In genomic region chr5:179905144-179905526, GRCh38 we compare ENCODE assay signal across 27 cellular contexts. TPM values are rescaled to one million over a fixed set of nuclear protein-coding genes. Genes with fewer than 3 reads are reported as not detected.
DNase-seq lines count a peak whose midpoint lies in the region; TF ChIP-seq lines count a peak whose summit lies in the region.
"Had no signal": no experiment of that assay in that cellular context is flagged by ENCODE, and none has a peak within 500 bp of the region (broad histone marks: within the 10 kb centered on the region; RNA-seq: fewer than 3 reads in every experiment).

No MANE protein-coding gene starts in this region.

- TF ChIP-seq CTCF in VCaP (conservative IDR thresholded peaks at IDR 0.05) (no peak), neural progenitor cell (IDR thresholded peaks at IDR 0.05) (no peak), osteocyte (IDR thresholded peaks at IDR 0.05) (no peak)

- peaks cover 13% of the 10 kb centered on the region for H3F3A ChIP-seq in neural progenitor cell (ENCODE audit: low read depth)

- in situ Hi-C loops in KBM-7 (cut with MboI; ENCODE audit: low pct_unique_long_range_greater_than_20kb, low sequenced_read_pairs): no loop called here

- no peak overlapping the region for H2AFZ ChIP-seq in neural progenitor cell (replicated peaks)

- H3K36me3 ChIP-seq in neural progenitor cell: no peaks in the 10 kb centered on the region

- no peaks in the 10 kb centered on the region for H3K9me3 Mint-ChIP-seq in activated T-cell treated with anti-CD3 and anti-CD28 coated beads, Interleukin-2, amount 50 U/mL, for 24 hours
- H3K9me3 Mint-ChIP-seq in neural progenitor cell (no peaks in the 10 kb centered on the region), osteocyte (ENCODE audit: unreplicated experiment) (no peaks in the 10 kb centered on the region)
- H3K9me3 Mint-ChIP-seq: activated CD4-positive, alpha-beta T cell treated with anti-CD3 and anti-CD28 coated beads, Interleukin-2, amount 10 ng/mL, durations not matched to agents 7 days and 5 days; memory B cell; stimulated activated naive CD8-positive, alpha-beta T cell treated with anti-CD3 and anti-CD28 coated beads, Interleukin-15, Interleukin-2, amounts not matched to agents 100 ng/mL and 50 ng/mL, for 24 hours; T-helper 1 cell treated with Interleukin-12 subunit alpha and Interleukin-12 subunit beta and Interleukin-4 antibody, amounts not matched to agents 30 μg/mL and 1 μg/mL, for 36 hours; WTC11 had no signal

- no peak for DNase-seq in activated T-cell treated with anti-CD3 and anti-CD28 coated beads, Interleukin-2, amount 50 U/mL, for 24 hours
- no peak for DNase-seq in activated T-cell treated with anti-CD3 and anti-CD28 coated beads, Interleukin-2, amount 50 U/mL, for 1 hour
- peak; percentile 12 for DNase-seq in KBM-7
- no peak for DNase-seq in neural progenitor cell (ENCODE audit: low spot score)
- DNase-seq in osteocyte (ENCODE audit: extremely low spot score, unreplicated experiment): no peak
- DNase-seq in NCI-H226: no peak
- DNase-seq in putamen (ENCODE audit: low spot score): no peak
- DNase-seq: activated CD4-positive, alpha-beta T cell treated with anti-CD3 and anti-CD28 coated beads, Interleukin-2, amount 10 ng/mL, durations not matched to agents 7 days and 5 days; activated naive CD4-positive, alpha-beta T cell treated with Interleukin-2 at 50 U/mL for 16 hours; amygdala; Caco-2; DMS79 treated with DMSO at 0.1 percent for 48 hours; effector CD4-positive, alpha-beta T cell; foreskin fibroblast; H7; NCI-H1436; NCI-H82; psoas muscle had no signal

- H4K20me1 ChIP-seq in neural progenitor cell (ENCODE audit: low read depth): peaks cover 5% of the 10 kb centered on the region

- no peaks in the 10 kb centered on the region for H3K27me3 Mint-ChIP-seq in activated T-cell treated with anti-CD3 and anti-CD28 coated beads, Interleukin-2, amount 50 U/mL, for 24 hours
- peaks cover 3% of the 10 kb centered on the region for H3K27me3 Mint-ChIP-seq in neural progenitor cell (ENCODE audit: insufficient read depth, low read depth)
- no peaks in the 10 kb centered on the region for H3K27me3 Mint-ChIP-seq in osteocyte (ENCODE audit: unreplicated experiment)
- H3K27me3 Mint-ChIP-seq: activated CD4-positive, alpha-beta T cell treated with anti-CD3 and anti-CD28 coated beads, Interleukin-2, amount 10 ng/mL, durations not matched to agents 7 days and 5 days; B cell; memory B cell; stimulated activated naive CD8-positive, alpha-beta T cell treated with anti-CD3 and anti-CD28 coated beads, Interleukin-15, Interleukin-2, amounts not matched to agents 100 ng/mL and 50 ng/mL, for 24 hours had no signal

- no peak overlapping the region for H3K4me3 ChIP-seq in neural progenitor cell
- H3K4me3 ChIP-seq: breast epithelium, psoas muscle, SK-N-MC, vagina had no signal

- no peaks in the 10 kb centered on the region for H3K9me3 ChIP-seq in neural progenitor cell (ENCODE audit: low read depth)
- H3K9me3 ChIP-seq: breast epithelium, Caco-2, psoas muscle, vagina had no signal

- H3K36me3 Mint-ChIP-seq in activated T-cell treated with anti-CD3 and anti-CD28 coated beads, Interleukin-2, amount 50 U/mL, for 24 hours (ENCODE audit: low read depth): peaks cover 65% of the 10 kb centered on the region
- H3K36me3 Mint-ChIP-seq in neural progenitor cell (peaks cover 18% of the 10 kb centered on the region), osteocyte (ENCODE audit: unreplicated experiment) (peaks cover 17% of the 10 kb centered on the region)

- H3K4me2 ChIP-seq in neural progenitor cell: no peak overlapping the region

- H3K79me2 ChIP-seq in neural progenitor cell (ENCODE audit: low read depth): peaks cover 5% of the 10 kb centered on the region

- H3K27ac ChIP-seq in VCaP: peak overlapping the region; percentile 5; the same call in 1 of the 2 replicates
- H3K27ac ChIP-seq in neural progenitor cell: no peak overlapping the region
- H3K27ac ChIP-seq: breast epithelium, psoas muscle, SK-N-MC, vagina had no signal

- H3K27me3 ChIP-seq in neural progenitor cell: peaks cover 5% of the 10 kb centered on the region
- H3K27me3 ChIP-seq: breast epithelium, vagina had no signal

- H3K4me3 Mint-ChIP-seq in activated T-cell treated with anti-CD3 and anti-CD28 coated beads, Interleukin-2, amount 50 U/mL, for 24 hours: no peak overlapping the region
- H3K4me3 Mint-ChIP-seq in neural progenitor cell (peak overlapping the region; percentile 27), osteocyte (ENCODE audit: unreplicated experiment) (no peak overlapping the region)
- H3K4me3 Mint-ChIP-seq: B cell had no signal

- H3K27ac Mint-ChIP-seq in activated T-cell treated with anti-CD3 and anti-CD28 coated beads, Interleukin-2, amount 50 U/mL, for 24 hours: peak overlapping the region; percentile 50
- H3K27ac Mint-ChIP-seq in neural progenitor cell: no peak overlapping the region
- H3K27ac Mint-ChIP-seq in osteocyte (ENCODE audit: unreplicated experiment): no peak overlapping the region
- H3K27ac Mint-ChIP-seq: activated CD4-positive, alpha-beta T cell treated with anti-CD3 and anti-CD28 coated beads, Interleukin-2, amount 10 ng/mL, durations not matched to agents 7 days and 5 days; B cell; memory B cell; stimulated activated naive CD8-positive, alpha-beta T cell treated with anti-CD3 and anti-CD28 coated beads, Interleukin-15, Interleukin-2, amounts not matched to agents 100 ng/mL and 50 ng/mL, for 24 hours; T-helper 1 cell treated with Interleukin-12 subunit alpha and Interleukin-12 subunit beta and Interleukin-4 antibody, amounts not matched to agents 30 μg/mL and 1 μg/mL, for 36 hours; WTC11 had no signal

- H3K4me1 ChIP-seq in neural progenitor cell: peaks cover 6% of the 10 kb centered on the region
- H3K4me1 ChIP-seq: breast epithelium had no signal

- H3K4me1 Mint-ChIP-seq in activated T-cell treated with anti-CD3 and anti-CD28 coated beads, Interleukin-2, amount 50 U/mL, for 24 hours (ENCODE audit: low read depth): peaks cover 23% of the 10 kb centered on the region
- H3K4me1 Mint-ChIP-seq in neural progenitor cell (peaks cover 8% of the 10 kb centered on the region), osteocyte (ENCODE audit: unreplicated experiment) (peaks cover 16% of the 10 kb centered on the region)

- H3K9ac ChIP-seq in neural progenitor cell: no peak overlapping the region

RNA-seq across cellular contexts. Expression of gene TBC1D9B, which starts 2.6 kb away (rescaled TPM):
- total RNA-seq in neural progenitor cell (ENCODE audit: low replicate concordance) (26.7 and 60.1 TPM in 2 replicates), osteocyte (135 and 136 TPM in 2 replicates)

RNA-seq across cellular contexts. Expression of gene MRNIP, which starts 46.5 kb away (rescaled TPM):
- 68.5 and 73.5 TPM in 2 replicates for total RNA-seq in neural progenitor cell (ENCODE audit: low replicate concordance)
- 25.8 and 27.6 TPM in 2 replicates for total RNA-seq in osteocyte
